In genomic region chr5:33472805-33473409, GRCh38 we compare ENCODE assay signal across 2 cellular contexts.
TF ChIP-seq lines count a peak whose summit lies in the region.

No MANE protein-coding gene starts in this region.

TF ChIP-seq in GM23338, 12 proteins besides CTCF, POLR2A, EP300 and RAD21:
- TF ChIP-seq ZNF114 (CRISPR knock-in tag; IDR thresholded peaks at IDR 0.05) (no peak), NANOG (IDR thresholded peaks at IDR 0.05; ENCODE audit: borderline replicate concordance) (peak; percentile 85), POLR2AphosphoS5 (IDR thresholded peaks at IDR 0.05; ENCODE audit: low read depth) (peak; percentile 52; the same call in 1 of the 2 replicates)
TF ChIP-seq in GM23338: peak in this region for 2.

TF ChIP-seq in H1, 55 proteins besides CTCF, POLR2A, EP300 and RAD21:
- TF ChIP-seq, protein P1, sequence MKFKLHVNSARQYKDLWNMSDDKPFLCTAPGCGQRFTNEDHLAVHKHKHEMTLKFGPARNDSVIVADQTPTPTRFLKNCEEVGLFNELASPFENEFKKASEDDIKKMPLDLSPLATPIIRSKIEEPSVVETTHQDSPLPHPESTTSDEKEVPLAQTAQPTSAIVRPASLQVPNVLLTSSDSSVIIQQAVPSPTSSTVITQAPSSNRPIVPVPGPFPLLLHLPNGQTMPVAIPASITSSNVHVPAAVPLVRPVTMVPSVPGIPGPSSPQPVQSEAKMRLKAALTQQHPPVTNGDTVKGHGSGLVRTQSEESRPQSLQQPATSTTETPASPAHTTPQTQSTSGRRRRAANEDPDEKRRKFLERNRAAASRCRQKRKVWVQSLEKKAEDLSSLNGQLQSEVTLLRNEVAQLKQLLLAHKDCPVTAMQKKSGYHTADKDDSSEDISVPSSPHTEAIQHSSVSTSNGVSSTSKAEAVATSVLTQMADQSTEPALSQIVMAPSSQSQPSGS (IDR thresholded peaks at IDR 0.05; ENCODE audit: low read length) = no peak
- TF ChIP-seq CTBP2 (IDR thresholded peaks at IDR 0.05; ENCODE audit: borderline replicate concordance, insufficient read depth, insufficient read length, low read length) (no peak), TEAD4 (IDR thresholded peaks at IDR 0.05; ENCODE audit: low read depth, low read length) (peak; percentile 76), ASH2L (IDR thresholded peaks at IDR 0.05; ENCODE audit: low read length) (no peak), CEBPB (IDR thresholded peaks at IDR 0.05; ENCODE audit: low read depth, low read length) (peak; percentile 57; the same call in 1 of the 2 replicates), POLR2AphosphoS5 (IDR thresholded peaks at IDR 0.05; ENCODE audit: low read depth, low read length) (peak; percentile 46; the same call in 1 of the 2 replicates), SP2 (IDR thresholded peaks at IDR 0.05; ENCODE audit: low read length) (no peak)
- TF ChIP-seq, protein P2, sequence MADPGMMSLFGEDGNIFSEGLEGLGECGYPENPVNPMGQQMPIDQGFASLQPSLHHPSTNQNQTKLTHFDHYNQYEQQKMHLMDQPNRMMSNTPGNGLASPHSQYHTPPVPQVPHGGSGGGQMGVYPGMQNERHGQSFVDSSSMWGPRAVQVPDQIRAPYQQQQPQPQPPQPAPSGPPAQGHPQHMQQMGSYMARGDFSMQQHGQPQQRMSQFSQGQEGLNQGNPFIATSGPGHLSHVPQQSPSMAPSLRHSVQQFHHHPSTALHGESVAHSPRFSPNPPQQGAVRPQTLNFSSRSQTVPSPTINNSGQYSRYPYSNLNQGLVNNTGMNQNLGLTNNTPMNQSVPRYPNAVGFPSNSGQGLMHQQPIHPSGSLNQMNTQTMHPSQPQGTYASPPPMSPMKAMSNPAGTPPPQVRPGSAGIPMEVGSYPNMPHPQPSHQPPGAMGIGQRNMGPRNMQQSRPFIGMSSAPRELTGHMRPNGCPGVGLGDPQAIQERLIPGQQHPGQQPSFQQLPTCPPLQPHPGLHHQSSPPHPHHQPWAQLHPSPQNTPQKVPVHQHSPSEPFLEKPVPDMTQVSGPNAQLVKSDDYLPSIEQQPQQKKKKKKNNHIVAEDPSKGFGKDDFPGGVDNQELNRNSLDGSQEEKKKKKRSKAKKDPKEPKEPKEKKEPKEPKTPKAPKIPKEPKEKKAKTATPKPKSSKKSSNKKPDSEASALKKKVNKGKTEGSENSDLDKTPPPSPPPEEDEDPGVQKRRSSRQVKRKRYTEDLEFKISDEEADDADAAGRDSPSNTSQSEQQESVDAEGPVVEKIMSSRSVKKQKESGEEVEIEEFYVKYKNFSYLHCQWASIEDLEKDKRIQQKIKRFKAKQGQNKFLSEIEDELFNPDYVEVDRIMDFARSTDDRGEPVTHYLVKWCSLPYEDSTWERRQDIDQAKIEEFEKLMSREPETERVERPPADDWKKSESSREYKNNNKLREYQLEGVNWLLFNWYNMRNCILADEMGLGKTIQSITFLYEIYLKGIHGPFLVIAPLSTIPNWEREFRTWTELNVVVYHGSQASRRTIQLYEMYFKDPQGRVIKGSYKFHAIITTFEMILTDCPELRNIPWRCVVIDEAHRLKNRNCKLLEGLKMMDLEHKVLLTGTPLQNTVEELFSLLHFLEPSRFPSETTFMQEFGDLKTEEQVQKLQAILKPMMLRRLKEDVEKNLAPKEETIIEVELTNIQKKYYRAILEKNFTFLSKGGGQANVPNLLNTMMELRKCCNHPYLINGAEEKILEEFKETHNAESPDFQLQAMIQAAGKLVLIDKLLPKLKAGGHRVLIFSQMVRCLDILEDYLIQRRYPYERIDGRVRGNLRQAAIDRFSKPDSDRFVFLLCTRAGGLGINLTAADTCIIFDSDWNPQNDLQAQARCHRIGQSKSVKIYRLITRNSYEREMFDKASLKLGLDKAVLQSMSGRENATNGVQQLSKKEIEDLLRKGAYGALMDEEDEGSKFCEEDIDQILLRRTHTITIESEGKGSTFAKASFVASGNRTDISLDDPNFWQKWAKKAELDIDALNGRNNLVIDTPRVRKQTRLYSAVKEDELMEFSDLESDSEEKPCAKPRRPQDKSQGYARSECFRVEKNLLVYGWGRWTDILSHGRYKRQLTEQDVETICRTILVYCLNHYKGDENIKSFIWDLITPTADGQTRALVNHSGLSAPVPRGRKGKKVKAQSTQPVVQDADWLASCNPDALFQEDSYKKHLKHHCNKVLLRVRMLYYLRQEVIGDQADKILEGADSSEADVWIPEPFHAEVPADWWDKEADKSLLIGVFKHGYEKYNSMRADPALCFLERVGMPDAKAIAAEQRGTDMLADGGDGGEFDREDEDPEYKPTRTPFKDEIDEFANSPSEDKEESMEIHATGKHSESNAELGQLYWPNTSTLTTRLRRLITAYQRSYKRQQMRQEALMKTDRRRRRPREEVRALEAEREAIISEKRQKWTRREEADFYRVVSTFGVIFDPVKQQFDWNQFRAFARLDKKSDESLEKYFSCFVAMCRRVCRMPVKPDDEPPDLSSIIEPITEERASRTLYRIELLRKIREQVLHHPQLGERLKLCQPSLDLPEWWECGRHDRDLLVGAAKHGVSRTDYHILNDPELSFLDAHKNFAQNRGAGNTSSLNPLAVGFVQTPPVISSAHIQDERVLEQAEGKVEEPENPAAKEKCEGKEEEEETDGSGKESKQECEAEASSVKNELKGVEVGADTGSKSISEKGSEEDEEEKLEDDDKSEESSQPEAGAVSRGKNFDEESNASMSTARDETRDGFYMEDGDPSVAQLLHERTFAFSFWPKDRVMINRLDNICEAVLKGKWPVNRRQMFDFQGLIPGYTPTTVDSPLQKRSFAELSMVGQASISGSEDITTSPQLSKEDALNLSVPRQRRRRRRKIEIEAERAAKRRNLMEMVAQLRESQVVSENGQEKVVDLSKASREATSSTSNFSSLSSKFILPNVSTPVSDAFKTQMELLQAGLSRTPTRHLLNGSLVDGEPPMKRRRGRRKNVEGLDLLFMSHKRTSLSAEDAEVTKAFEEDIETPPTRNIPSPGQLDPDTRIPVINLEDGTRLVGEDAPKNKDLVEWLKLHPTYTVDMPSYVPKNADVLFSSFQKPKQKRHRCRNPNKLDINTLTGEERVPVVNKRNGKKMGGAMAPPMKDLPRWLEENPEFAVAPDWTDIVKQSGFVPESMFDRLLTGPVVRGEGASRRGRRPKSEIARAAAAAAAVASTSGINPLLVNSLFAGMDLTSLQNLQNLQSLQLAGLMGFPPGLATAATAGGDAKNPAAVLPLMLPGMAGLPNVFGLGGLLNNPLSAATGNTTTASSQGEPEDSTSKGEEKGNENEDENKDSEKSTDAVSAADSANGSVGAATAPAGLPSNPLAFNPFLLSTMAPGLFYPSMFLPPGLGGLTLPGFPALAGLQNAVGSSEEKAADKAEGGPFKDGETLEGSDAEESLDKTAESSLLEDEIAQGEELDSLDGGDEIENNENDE (IDR thresholded peaks at IDR 0.05; ENCODE audit: insufficient replicate concordance, low read length) = peak; percentile 29
